Comparison of ENCODE assay signal across 8 cellular contexts in the genomic region with DNA sequence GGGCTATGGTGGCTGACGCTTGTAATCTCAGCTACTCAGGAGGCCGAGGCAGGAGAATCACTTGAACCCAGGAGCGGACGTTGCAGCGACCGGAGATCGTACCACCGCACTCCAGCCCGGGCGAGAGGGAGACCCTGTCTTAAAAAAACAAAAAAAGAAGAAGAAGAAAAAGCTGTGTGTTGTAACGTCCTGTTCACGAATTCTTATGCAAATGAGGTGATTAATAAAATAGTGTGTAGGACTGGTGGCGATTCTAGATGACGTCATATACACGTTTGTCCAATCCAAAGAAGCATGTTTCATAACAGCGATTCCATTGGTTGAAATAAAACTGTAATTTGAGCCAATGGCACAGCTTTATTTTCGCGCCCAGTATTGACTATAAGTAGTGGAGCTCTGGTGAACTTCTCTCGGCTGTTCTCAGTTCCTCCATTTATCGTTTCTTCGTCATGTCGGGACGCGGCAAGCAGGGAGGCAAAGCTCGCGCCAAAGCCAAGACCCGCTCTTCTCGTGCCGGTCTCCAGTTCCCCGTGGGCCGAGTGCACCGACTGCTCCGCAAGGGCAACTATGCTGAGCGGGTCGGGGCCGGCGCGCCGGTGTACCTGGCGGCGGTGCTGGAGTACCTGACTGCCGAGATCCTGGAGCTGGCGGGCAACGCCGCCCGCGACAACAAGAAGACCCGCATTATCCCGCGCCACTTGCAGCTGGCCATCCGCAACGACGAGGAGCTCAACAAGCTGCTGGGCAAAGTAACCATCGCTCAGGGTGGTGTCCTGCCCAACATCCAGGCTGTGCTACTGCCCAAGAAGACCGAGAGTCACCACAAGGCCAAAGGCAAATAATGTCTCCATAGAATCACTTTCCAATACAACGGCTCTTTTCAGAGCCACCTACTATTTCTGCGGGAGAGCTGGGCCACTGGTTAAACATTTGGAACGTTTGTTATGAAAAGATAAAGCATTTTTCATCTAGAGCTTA.
DNase-seq lines count a peak whose midpoint lies in the region; ATAC-seq and TF ChIP-seq lines count a peak whose summit lies in the region.

No MANE protein-coding gene starts in this region.

- TF ChIP-seq CTCF in choroid plexus epithelial cell (conservative IDR thresholded peaks at IDR 0.05; ENCODE audit: low read depth, low read length): no peak

- peak overlapping the region; percentile 74 for H3K4me3 ChIP-seq in choroid plexus epithelial cell (ENCODE audit: low read depth, low read length)

- peak; percentile 90 for DNase-seq in AG20443 (ENCODE audit: low spot score)
- peak; percentile 97 for DNase-seq in NCI-H2227 (lab: John Stamatoyannopoulos, UW; ENCODE audit: unreplicated experiment)
- DNase-seq in activated CD4-positive, CD25-positive, alpha-beta regulatory T cell (lab: John Stamatoyannopoulos, UW): peak in 3 of 4 experiments; percentile 33 to 55 (median 47)
- peak; percentile 99 for DNase-seq in choroid plexus epithelial cell (ENCODE audit: low read depth)
- DNase-seq in kidney glomerular epithelial cell (lab: John Stamatoyannopoulos, UW): peak; percentile 94
- peak; percentile 56 to 73 for DNase-seq in stimulated activated CD4-positive, alpha-beta T cell treated with anti-CD3 and anti-CD28 coated beads, Interleukin-15, amount 100 ng/mL, for 48 hours (ENCODE audit: low read depth in 2 of 2)

- peak; percentile 64 for ATAC-seq in GM19025 (IDR thresholded peaks at IDR 0.05; ENCODE audit: low read depth, unreplicated experiment)
- peak; percentile 49 for ATAC-seq in HG03196 (IDR thresholded peaks at IDR 0.05; ENCODE audit: unreplicated experiment)

Comparison
In these comparisons a context has a peak if more than half of its experiments do, and no peak if none do; other contexts are left out.
1. Peak in every context shown above with its lines: DNase-seq, ATAC-seq and H3K4me3 ChIP-seq.
2. DNase-seq: peak in every context shown above with its lines; median percentile 99 in choroid plexus epithelial cell; 97 in NCI-H2227; 94 in kidney glomerular epithelial cell; 90 in AG20443; 64 in stimulated activated CD4-positive, alpha-beta T cell treated with anti-CD3 and anti-CD28 coated beads, Interleukin-15, amount 100 ng/mL, for 48 hours; 47 in activated CD4-positive, CD25-positive, alpha-beta regulatory T cell.